8 cellular contexts compared by ENCODE assay signal in genomic region chr12:96193725-96194571, GRCh38. TPM values are rescaled to one million over a fixed set of nuclear protein-coding genes. Genes with fewer than 3 reads are reported as not detected.
DNase-seq lines count a peak whose midpoint lies in the region; ATAC-seq and TF ChIP-seq lines count a peak whose summit lies in the region.

Gene ELK3, plus strand, starts transcription at chr12:96194375.

- H3K27ac ChIP-seq in DOHH2 (ENCODE audit: low read depth, low read length), result peak within 1 kb of the TSS; percentile 67
- H3K27ac ChIP-seq in rectal smooth muscle tissue (ENCODE audit: low read depth, low read length), result peak within 1 kb of the TSS; percentile 78

- intact Hi-C loops in T-helper 1 cell treated with Interleukin-12 subunit alpha and Interleukin-12 subunit beta and Interleukin-4 antibody, amounts not matched to agents 30 ng/mL and 1 ng/mL, for 36 hours (cut with micrococcal nuclease), result loop anchor here (2.0 to 10.0 kb wide), 3 partner anchors 43 to 979 kb away; partner anchors contain the start of genes FGD6, SNRPF and VEZT
- intact Hi-C loops in left ventricle myocardium superior (cut with micrococcal nuclease), result no loop called here

- 0 out of 2 replicates have a peak, but pooled peaks cover 3% of the 10 kb centered on the region for H3K27me3 ChIP-seq in DOHH2 (ENCODE audit: control insufficient read depth, low read length)
- H3K27me3 ChIP-seq in rectal smooth muscle tissue (ENCODE audit: control insufficient read depth, insufficient read depth, low read length), result no peaks in the 10 kb centered on the region

- H3K4me3 ChIP-seq in DOHH2 (ENCODE audit: low read length) (peak within 1 kb of the TSS; percentile 92), LNCaP clone FGC (ENCODE audit: low read depth, low read length) (peak within 1 kb of the TSS; percentile 83), astrocyte of the cerebellum (ENCODE audit: low read depth, low read length) (peak within 1 kb of the TSS; percentile 94), rectal smooth muscle tissue (ENCODE audit: low read length) (peak within 1 kb of the TSS; percentile 98)

- H3K4me1 ChIP-seq in DOHH2 (ENCODE audit: control insufficient read depth, low read length) (peaks cover 87% of the 10 kb centered on the region), rectal smooth muscle tissue (ENCODE audit: control insufficient read depth, insufficient read depth, low read length) (peaks cover 4% of the 10 kb centered on the region)

- peak; percentile 28 for DNase-seq in LNCaP clone FGC (ENCODE audit: low read depth)
- DNase-seq in astrocyte of the cerebellum (ENCODE audit: low read depth), result peak; percentile 49
- peak; percentile 81 for DNase-seq in left ventricle myocardium superior

- H4K20me1 ChIP-seq in DOHH2 (ENCODE audit: control insufficient read depth, insufficient read depth, low read depth, low read length), result 0 out of 2 replicates have a peak, but pooled peaks cover 4% of the 10 kb centered on the region

- no peaks in the 10 kb centered on the region for H3K36me3 ChIP-seq in DOHH2 (ENCODE audit: control insufficient read depth, low read length)
- no peaks in the 10 kb centered on the region for H3K36me3 ChIP-seq in rectal smooth muscle tissue (ENCODE audit: control insufficient read depth, insufficient read depth, low read length)

- H3K4me2 ChIP-seq in DOHH2 (ENCODE audit: low read length), result peak within 1 kb of the TSS; percentile 96

- ATAC-seq in GM21737 (IDR thresholded peaks at IDR 0.05; ENCODE audit: unreplicated experiment), result peak; percentile 56
- ATAC-seq in left ventricle myocardium superior, result peak; percentile 85
- ATAC-seq in HG03565 (IDR thresholded peaks at IDR 0.05; ENCODE audit: unreplicated experiment), result no peak

- peaks cover 38% of the 10 kb centered on the region for H3K79me2 ChIP-seq in DOHH2 (ENCODE audit: control insufficient read depth, low read length)

- in situ Hi-C loops in astrocyte of the cerebellum (cut with HindIII; ENCODE audit: low sequenced_read_pairs), result no loop called here

- peak within 1 kb of the TSS; percentile 74 for H3K9ac ChIP-seq in rectal smooth muscle tissue (ENCODE audit: low read length)

- TF ChIP-seq CTCF in DOHH2 (IDR thresholded peaks at IDR 0.05; ENCODE audit: low read depth, low read length, poor library complexity, severe bottlenecking) (no peak), LNCaP clone FGC (IDR thresholded peaks at IDR 0.05; ENCODE audit: control insufficient read depth, extremely low read depth, insufficient read depth) (no peak), astrocyte of the cerebellum (IDR thresholded peaks at IDR 0.05; ENCODE audit: low read depth, low read length, missing control alignments) (no peak)

- H3K9me3 ChIP-seq in DOHH2 (ENCODE audit: control insufficient read depth, insufficient read depth, low read length), result no peaks in the 10 kb centered on the region

- no peaks in the 10 kb centered on the region for H3K9me2 ChIP-seq in DOHH2 (replicated peaks; ENCODE audit: control insufficient read depth, low read length)

- H3F3A ChIP-seq in DOHH2 (ENCODE audit: control insufficient read depth, insufficient read depth), result peaks cover 57% of the 10 kb centered on the region

RNA-seq across cellular contexts. Expression of gene ELK3, which starts in this region (rescaled TPM):
- total RNA-seq in T-helper 1 cell treated with Interleukin-12 subunit alpha and Interleukin-12 subunit beta and Interleukin-4 antibody, amounts not matched to agents 30 ng/mL and 1 ng/mL, for 36 hours, result 49.9 and 52.0 TPM in 2 replicates
- 21.1 TPM for total RNA-seq in left ventricle myocardium superior

Comparison
In these comparisons a context has a peak if more than half of its experiments do, and no peak if none do; other contexts are left out.
1. DNase-seq: peak in every context shown above with its lines; median percentile 81 in left ventricle myocardium superior; 49 in astrocyte of the cerebellum; 28 in LNCaP clone FGC.